Comparison of ENCODE assay signal across 8 cellular contexts in the genomic region with DNA sequence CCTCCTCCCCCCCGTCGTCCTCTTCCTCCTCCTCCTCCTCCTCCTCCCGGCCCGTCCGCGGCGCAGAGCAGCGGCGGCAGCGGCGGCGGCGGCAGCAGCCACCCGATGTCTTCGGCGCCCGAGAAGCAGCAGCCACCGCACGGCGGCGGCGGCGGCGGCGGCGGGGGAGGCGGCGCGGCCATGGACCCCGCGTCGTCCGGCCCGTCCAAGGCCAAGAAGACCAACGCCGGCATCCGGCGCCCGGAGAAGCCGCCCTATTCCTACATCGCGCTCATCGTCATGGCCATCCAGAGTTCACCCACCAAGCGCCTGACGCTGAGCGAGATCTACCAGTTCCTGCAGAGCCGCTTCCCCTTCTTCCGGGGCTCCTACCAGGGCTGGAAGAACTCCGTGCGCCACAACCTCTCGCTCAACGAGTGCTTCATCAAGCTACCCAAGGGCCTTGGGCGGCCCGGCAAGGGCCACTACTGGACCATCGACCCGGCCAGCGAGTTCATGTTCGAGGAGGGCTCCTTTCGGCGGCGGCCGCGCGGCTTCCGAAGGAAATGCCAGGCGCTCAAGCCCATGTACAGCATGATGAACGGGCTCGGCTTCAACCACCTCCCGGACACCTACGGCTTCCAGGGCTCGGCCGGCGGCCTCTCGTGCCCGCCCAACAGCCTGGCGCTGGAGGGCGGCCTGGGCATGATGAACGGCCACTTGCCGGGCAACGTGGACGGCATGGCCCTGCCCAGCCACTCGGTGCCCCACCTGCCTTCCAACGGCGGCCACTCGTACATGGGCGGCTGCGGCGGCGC. TPM values are rescaled to one million over a fixed set of nuclear protein-coding genes. Genes with fewer than 3 reads are reported as not detected.
A peak's percentile ranks its signal among the peaks of the same experiment; 100 is the strongest.
DNase-seq lines count a peak whose midpoint lies in the region; ATAC-seq and TF ChIP-seq lines count a peak whose summit lies in the region.

A gene (plus strand): TSS at position 63 of the 797 bp plus-strand sequence. CDS start 43 bp downstream, at position 106.

- TF ChIP-seq POLR2A in prostate gland (IDR thresholded peaks at IDR 0.05) = no peak

- H3K27ac ChIP-seq in prostate gland = peak within 1 kb of the TSS; percentile 86 to 87

- ATAC-seq in T-cell (replicated peaks in 1 of 4) = no peak

- intact Hi-C loops in prostate gland (cut with DNase I) = no loop called here

- H3K27me3 ChIP-seq in prostate gland (replicated peaks; ENCODE audit: insufficient read depth) = peaks cover 43% of the 10 kb centered on the region

- CTCF ChIA-PET in T-cell (lab: Charles Lee) = interaction anchor here in 1 of 2 donors (0.8 kb wide), 1 partner anchor 9 kb away, joined by 3 read pairs; no protein-coding TSS in a partner anchor

- TF ChIP-seq CTCF in foreskin fibroblast (IDR thresholded peaks at IDR 0.05; ENCODE audit: low read depth, low read length) (no peak), prostate gland (IDR thresholded peaks at IDR 0.05) (no peak)

- H3K27ac Mint-ChIP-seq in T-cell = no peak within 1 kb of the TSS

- H3K4me1 ChIP-seq in prostate gland (replicated peaks) = peaks cover 8% of the 10 kb centered on the region

- 0% methylated on average over 7 of the region's 89 CpGs for WGBS in prostate gland

- H3K4me3 Mint-ChIP-seq in T-cell = peak within 1 kb of the TSS; percentile 65 to 80 (median 77)

- POLR2A ChIA-PET in T-cell (lab: Charles Lee) = no interaction called here

- H3K27me3 Mint-ChIP-seq in T-cell = peaks cover 53 to 68% of the 10 kb centered on the region in 2 donors

- no peaks in the 10 kb centered on the region for H3K9me3 ChIP-seq in prostate gland

- no peaks in the 10 kb centered on the region for H3K36me3 Mint-ChIP-seq in T-cell

- DNase-seq in GM03348 (ENCODE audit: low spot score) (peak; percentile 51), T-cell (no peak), foreskin fibroblast (peak; percentile 43 to 58), prostate gland (ENCODE audit: low spot score) (no peak), NCI-H2081 (lab: John Stamatoyannopoulos, UW) (no peak), HK-2 (ENCODE audit: unreplicated experiment) (no peak), NCI-H146 treated with DMSO at 0.1 percent for 48 hours (lab: John Stamatoyannopoulos, UW; ENCODE audit: unreplicated experiment) (no peak), AG08396 (ENCODE audit: low spot score) (no peak)

- H3K9me3 Mint-ChIP-seq in T-cell = no peaks in the 10 kb centered on the region

- peaks cover 25 to 42% (median 31%) of the 10 kb centered on the region in 3 donors for H3K4me1 Mint-ChIP-seq in T-cell

- H3K36me3 ChIP-seq in prostate gland = no peaks in the 10 kb centered on the region

- peak within 1 kb of the TSS; percentile 63 to 77 for H3K4me3 ChIP-seq in foreskin fibroblast (ENCODE audit: low read depth in 1 of 2, low read length in 2 of 2)
- peak within 1 kb of the TSS; percentile 45 to 48 for H3K4me3 ChIP-seq in prostate gland

RNA-seq across cellular contexts. Expression of the gene that starts here (rescaled TPM):
- total RNA-seq in T-cell = under 1 TPM in 1 of 5 donors, not detected in 4; 0.15 TPM
- 1 to 10 TPM; 5.3 to 6.9 TPM for total RNA-seq in prostate gland

Comparison
In these comparisons a context has a peak if more than half of its experiments do, and no peak if none do; other contexts are left out.
1. RNA of the gene that starts here (total RNA-seq): 5.3 to 6.9 TPM in prostate gland; 0.15 TPM in T-cell; every median in the first group is over 4 times any median in the second.
2. DNase-seq: peak in GM03348 (single experiment) and foreskin fibroblast (2 of 2); none in T-cell (0 of 34), prostate gland (single experiment), NCI-H2081 (0 of 2), HK-2 (single experiment), NCI-H146 treated with DMSO at 0.1 percent for 48 hours (single experiment) and AG08396 (single experiment).